In the genomic region with DNA sequence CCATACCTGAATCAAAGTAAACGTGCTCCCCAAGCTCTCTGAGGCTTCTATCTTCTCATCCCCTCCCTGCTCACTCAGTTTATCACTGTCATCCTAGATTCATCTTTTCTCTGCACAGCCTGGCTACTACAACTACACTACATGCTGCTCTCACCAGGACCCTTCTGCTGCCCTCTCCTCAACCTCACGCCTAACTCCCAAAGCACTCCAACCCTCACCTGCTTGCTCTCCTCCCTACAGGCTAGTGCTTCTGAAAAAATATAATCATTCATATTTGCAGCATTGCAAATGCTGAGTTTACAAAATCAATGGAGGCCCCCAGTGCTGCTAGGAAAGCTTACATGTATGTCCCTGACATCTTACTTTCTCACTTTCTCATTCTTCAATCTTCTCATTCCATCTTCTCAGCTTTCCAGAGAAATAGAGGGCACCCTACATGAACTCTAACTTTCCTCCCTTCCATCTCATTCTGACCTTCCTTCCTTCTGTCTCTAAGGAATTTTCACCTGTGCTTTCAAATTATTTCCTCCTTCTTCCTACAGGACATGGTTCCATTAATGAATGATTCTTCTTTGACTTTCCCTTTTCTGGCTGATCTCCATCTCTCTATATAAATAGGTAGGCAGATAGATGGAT, we compare ENCODE assay signal across 1 cellular context.
TF ChIP-seq lines count a peak whose summit lies in the region.

No MANE protein-coding gene starts in this region.

TF ChIP-seq in HepG2, 621 proteins besides CTCF, POLR2A, EP300 and RAD21:
- TF ChIP-seq, protein P1, sequence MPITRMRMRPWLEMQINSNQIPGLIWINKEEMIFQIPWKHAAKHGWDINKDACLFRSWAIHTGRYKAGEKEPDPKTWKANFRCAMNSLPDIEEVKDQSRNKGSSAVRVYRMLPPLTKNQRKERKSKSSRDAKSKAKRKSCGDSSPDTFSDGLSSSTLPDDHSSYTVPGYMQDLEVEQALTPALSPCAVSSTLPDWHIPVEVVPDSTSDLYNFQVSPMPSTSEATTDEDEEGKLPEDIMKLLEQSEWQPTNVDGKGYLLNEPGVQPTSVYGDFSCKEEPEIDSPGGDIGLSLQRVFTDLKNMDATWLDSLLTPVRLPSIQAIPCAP (CRISPR knock-in tag; IDR thresholded peaks at IDR 0.05; ENCODE audit: low read depth) = no peak
- 0 out of 2 replicates have a peak, but pooled peaks have one; percentile 27 for TF ChIP-seq GTF3A (CRISPR knock-in tag; conservative IDR thresholded peaks at IDR 0.05)
- no peak for TF ChIP-seq SP5 (CRISPR knock-in tag; IDR thresholded peaks at IDR 0.05; ENCODE audit: borderline replicate concordance, low read depth)
- TF ChIP-seq, protein P2, sequence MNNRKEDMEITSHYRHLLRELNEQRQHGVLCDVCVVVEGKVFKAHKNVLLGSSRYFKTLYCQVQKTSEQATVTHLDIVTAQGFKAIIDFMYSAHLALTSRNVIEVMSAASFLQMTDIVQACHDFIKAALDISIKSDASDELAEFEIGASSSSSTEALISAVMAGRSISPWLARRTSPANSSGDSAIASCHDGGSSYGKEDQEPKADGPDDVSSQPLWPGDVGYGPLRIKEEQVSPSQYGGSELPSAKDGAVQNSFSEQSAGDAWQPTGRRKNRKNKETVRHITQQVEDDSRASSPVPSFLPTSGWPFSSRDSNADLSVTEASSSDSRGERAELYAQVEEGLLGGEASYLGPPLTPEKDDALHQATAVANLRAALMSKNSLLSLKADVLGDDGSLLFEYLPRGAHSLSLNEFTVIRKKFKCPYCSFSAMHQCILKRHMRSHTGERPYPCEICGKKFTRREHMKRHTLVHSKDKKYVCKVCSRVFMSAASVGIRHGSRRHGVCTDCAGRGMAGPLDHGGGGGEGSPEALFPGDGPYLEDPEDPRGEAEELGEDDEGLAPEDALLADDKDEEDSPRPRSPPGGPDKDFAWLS (CRISPR knock-in tag; IDR thresholded peaks at IDR 0.05; ENCODE audit: borderline replicate concordance) = 0 out of 2 replicates have a peak, but pooled peaks have one; percentile 39
- TF ChIP-seq ZNF580 (CRISPR knock-in tag; IDR thresholded peaks at IDR 0.05; ENCODE audit: borderline replicate concordance, low read depth) = no peak
- no peak for TF ChIP-seq RORA (CRISPR knock-in tag; IDR thresholded peaks at IDR 0.05)
- 0 out of 2 replicates have a peak, but pooled peaks have one; percentile 3 for TF ChIP-seq ZNF350 (CRISPR knock-in tag; IDR thresholded peaks at IDR 0.05; ENCODE audit: borderline replicate concordance, low read depth)
- TF ChIP-seq, protein P3, sequence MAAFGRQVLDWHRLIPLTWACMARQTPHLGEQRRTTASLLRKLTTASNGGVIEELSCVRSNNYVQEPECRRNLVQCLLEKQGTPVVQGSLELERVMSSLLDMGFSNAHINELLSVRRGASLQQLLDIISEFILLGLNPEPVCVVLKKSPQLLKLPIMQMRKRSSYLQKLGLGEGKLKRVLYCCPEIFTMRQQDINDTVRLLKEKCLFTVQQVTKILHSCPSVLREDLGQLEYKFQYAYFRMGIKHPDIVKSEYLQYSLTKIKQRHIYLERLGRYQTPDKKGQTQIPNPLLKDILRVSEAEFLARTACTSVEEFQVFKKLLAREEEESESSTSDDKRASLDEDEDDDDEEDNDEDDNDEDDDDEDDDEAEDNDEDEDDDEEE (CRISPR knock-in tag; IDR thresholded peaks at IDR 0.05) = peak; percentile 26; the same call in 1 of the 2 replicates
- TF ChIP-seq ZNF510 (CRISPR knock-in tag; IDR thresholded peaks at IDR 0.05; ENCODE audit: low read depth) = 0 out of 2 replicates have a peak, but pooled peaks have one; percentile 15
- peak; percentile 79 to 82 for TF ChIP-seq MAFK (conservative IDR thresholded peaks at IDR 0.05 in 1 of 2, IDR thresholded peaks at IDR 0.05 in 1 of 2; ENCODE audit: low read length in 2 of 2)
- TF ChIP-seq ETV6 (CRISPR knock-in tag; conservative IDR thresholded peaks at IDR 0.05) = 0 out of 2 replicates have a peak, but pooled peaks have one; percentile 29
- 0 out of 2 replicates have a peak, but pooled peaks have one; percentile 9 for TF ChIP-seq ZSCAN21 (CRISPR knock-in tag; IDR thresholded peaks at IDR 0.05; ENCODE audit: borderline replicate concordance)
- 0 out of 2 replicates have a peak, but pooled peaks have one; percentile 69 for TF ChIP-seq PAWR (CRISPR knock-in tag; IDR thresholded peaks at IDR 0.05; ENCODE audit: borderline replicate concordance)
- TF ChIP-seq ZNF235 (CRISPR knock-in tag; IDR thresholded peaks at IDR 0.05; ENCODE audit: borderline replicate concordance) = no peak
- 0 out of 2 replicates have a peak, but pooled peaks have one; percentile 61 for TF ChIP-seq RBFOX2 (IDR thresholded peaks at IDR 0.05; ENCODE audit: low read depth, low read length)
- peak; percentile 75 for TF ChIP-seq MAFF (IDR thresholded peaks at IDR 0.05; ENCODE audit: low read depth, low read length)
- TF ChIP-seq SP140L (CRISPR knock-in tag; IDR thresholded peaks at IDR 0.05; ENCODE audit: borderline replicate concordance) = no peak
- 0 out of 2 replicates have a peak, but pooled peaks have one; percentile 0 for TF ChIP-seq NCOA1 (CRISPR knock-in tag; IDR thresholded peaks at IDR 0.05)
- TF ChIP-seq ZNF546 (CRISPR knock-in tag; conservative IDR thresholded peaks at IDR 0.05) = no peak
- no peak for TF ChIP-seq U2AF2 (IDR thresholded peaks at IDR 0.05; ENCODE audit: low read depth, low read length)
- TF ChIP-seq, protein P4, sequence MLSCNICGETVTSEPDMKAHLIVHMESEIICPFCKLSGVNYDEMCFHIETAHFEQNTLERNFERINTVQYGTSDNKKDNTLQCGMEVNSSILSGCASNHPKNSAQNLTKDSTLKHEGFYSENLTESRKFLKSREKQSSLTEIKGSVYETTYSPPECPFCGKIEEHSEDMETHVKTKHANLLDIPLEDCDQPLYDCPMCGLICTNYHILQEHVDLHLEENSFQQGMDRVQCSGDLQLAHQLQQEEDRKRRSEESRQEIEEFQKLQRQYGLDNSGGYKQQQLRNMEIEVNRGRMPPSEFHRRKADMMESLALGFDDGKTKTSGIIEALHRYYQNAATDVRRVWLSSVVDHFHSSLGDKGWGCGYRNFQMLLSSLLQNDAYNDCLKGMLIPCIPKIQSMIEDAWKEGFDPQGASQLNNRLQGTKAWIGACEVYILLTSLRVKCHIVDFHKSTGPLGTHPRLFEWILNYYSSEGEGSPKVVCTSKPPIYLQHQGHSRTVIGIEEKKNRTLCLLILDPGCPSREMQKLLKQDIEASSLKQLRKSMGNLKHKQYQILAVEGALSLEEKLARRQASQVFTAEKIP (CRISPR knock-in tag; IDR thresholded peaks at IDR 0.05; ENCODE audit: borderline replicate concordance) = no peak
- TF ChIP-seq TAF15 (IDR thresholded peaks at IDR 0.05; ENCODE audit: low read depth, low read length, poor library complexity, severe bottlenecking) = no peak
- peak; percentile 72 for TF ChIP-seq POLR2G (IDR thresholded peaks at IDR 0.05; ENCODE audit: low read depth, low read length)
- TF ChIP-seq PHF5A (CRISPR knock-in tag; IDR thresholded peaks at IDR 0.05; ENCODE audit: low read depth, unreplicated experiment) = no peak
- TF ChIP-seq AFF4 (CRISPR knock-in tag; IDR thresholded peaks at IDR 0.05) = peak; percentile 92
- peak; percentile 86 for TF ChIP-seq CCAR2 (optimal IDR thresholded peaks at IDR 0.05; ENCODE audit: low read depth, low read length)
- TF ChIP-seq JDP2 (CRISPR knock-in tag; IDR thresholded peaks at IDR 0.05; ENCODE audit: borderline replicate concordance) = no peak
- TF ChIP-seq, protein P5, sequence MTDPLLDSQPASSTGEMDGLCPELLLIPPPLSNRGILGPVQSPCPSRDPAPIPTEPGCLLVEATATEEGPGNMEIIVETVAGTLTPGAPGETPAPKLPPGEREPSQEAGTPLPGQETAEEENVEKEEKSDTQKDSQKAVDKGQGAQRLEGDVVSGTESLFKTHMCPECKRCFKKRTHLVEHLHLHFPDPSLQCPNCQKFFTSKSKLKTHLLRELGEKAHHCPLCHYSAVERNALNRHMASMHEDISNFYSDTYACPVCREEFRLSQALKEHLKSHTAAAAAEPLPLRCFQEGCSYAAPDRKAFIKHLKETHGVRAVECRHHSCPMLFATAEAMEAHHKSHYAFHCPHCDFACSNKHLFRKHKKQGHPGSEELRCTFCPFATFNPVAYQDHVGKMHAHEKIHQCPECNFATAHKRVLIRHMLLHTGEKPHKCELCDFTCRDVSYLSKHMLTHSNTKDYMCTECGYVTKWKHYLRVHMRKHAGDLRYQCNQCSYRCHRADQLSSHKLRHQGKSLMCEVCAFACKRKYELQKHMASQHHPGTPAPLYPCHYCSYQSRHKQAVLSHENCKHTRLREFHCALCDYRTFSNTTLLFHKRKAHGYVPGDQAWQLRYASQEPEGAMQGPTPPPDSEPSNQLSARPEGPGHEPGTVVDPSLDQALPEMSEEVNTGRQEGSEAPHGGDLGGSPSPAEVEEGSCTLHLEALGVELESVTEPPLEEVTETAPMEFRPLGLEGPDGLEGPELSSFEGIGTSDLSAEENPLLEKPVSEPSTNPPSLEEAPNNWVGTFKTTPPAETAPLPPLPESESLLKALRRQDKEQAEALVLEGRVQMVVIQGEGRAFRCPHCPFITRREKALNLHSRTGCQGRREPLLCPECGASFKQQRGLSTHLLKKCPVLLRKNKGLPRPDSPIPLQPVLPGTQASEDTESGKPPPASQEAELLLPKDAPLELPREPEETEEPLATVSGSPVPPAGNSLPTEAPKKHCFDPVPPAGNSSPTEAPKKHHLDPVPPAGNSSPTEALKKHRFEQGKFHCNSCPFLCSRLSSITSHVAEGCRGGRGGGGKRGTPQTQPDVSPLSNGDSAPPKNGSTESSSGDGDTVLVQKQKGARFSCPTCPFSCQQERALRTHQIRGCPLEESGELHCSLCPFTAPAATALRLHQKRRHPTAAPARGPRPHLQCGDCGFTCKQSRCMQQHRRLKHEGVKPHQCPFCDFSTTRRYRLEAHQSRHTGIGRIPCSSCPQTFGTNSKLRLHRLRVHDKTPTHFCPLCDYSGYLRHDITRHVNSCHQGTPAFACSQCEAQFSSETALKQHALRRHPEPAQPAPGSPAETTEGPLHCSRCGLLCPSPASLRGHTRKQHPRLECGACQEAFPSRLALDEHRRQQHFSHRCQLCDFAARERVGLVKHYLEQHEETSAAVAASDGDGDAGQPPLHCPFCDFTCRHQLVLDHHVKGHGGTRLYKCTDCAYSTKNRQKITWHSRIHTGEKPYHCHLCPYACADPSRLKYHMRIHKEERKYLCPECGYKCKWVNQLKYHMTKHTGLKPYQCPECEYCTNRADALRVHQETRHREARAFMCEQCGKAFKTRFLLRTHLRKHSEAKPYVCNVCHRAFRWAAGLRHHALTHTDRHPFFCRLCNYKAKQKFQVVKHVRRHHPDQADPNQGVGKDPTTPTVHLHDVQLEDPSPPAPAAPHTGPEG (CRISPR knock-in tag; IDR thresholded peaks at IDR 0.05) = no peak
- TF ChIP-seq ZNF34 (CRISPR knock-in tag; IDR thresholded peaks at IDR 0.05; ENCODE audit: borderline replicate concordance) = peak; percentile 59; the same call in 1 of the 2 replicates
- no peak for TF ChIP-seq ZFP36L2 (CRISPR knock-in tag; IDR thresholded peaks at IDR 0.05)
- peak; percentile 45; the same call in 1 of the 2 replicates for TF ChIP-seq ZSCAN29 (CRISPR knock-in tag; conservative IDR thresholded peaks at IDR 0.05)
- peak; percentile 84; the same call in 1 of the 2 replicates for TF ChIP-seq ZNF343 (CRISPR knock-in tag; IDR thresholded peaks at IDR 0.05)
- TF ChIP-seq RBM22 (optimal IDR thresholded peaks at IDR 0.05; ENCODE audit: low read length) = peak; percentile 98
- TF ChIP-seq HMGXB4 (CRISPR knock-in tag; IDR thresholded peaks at IDR 0.05; ENCODE audit: borderline replicate concordance in 1 of 2, low read depth in 1 of 2) = 0 out of 4 replicates have a peak, but pooled peaks of 1 of the 2 experiments have one; percentile 9
- TF ChIP-seq NR2C2 (CRISPR knock-in tag; IDR thresholded peaks at IDR 0.05; ENCODE audit: borderline replicate concordance) = 0 out of 2 replicates have a peak, but pooled peaks have one; percentile 17
- no peak for TF ChIP-seq ZNF773 (CRISPR knock-in tag; IDR thresholded peaks at IDR 0.05; ENCODE audit: borderline replicate concordance)
